2 cellular contexts compared by ENCODE assay signal in genomic region chr1:56627019-56627635, GRCh38.
TF ChIP-seq lines count a peak whose summit lies in the region.

No MANE protein-coding gene starts in this region.

TF ChIP-seq in SK-N-SH, 30 proteins besides CTCF, POLR2A, EP300 and RAD21 (continued from another document):
- TF ChIP-seq JUND (IDR thresholded peaks at IDR 0.05) (no peak), CHD2 (IDR thresholded peaks at IDR 0.05; ENCODE audit: low read length, partially characterized antibody) (no peak), EZH2phosphoT487 (IDR thresholded peaks at IDR 0.05; ENCODE audit: borderline replicate concordance, low read depth) (no peak), USF2 (IDR thresholded peaks at IDR 0.05; ENCODE audit: borderline replicate concordance, low read depth, low read length) (no peak), MXI1 (IDR thresholded peaks at IDR 0.05; ENCODE audit: low read depth, low read length) (no peak), MEF2A (IDR thresholded peaks at IDR 0.05; ENCODE audit: borderline replicate concordance, low read depth) (no peak), TEAD4 (IDR thresholded peaks at IDR 0.05; ENCODE audit: borderline replicate concordance, insufficient read depth) (no peak), SMC3 (IDR thresholded peaks at IDR 0.05; ENCODE audit: low read depth, low read length) (no peak), PBX3 (IDR thresholded peaks at IDR 0.05) (no peak), POLR2AphosphoS5 (IDR thresholded peaks at IDR 0.05; ENCODE audit: low read depth, low read length) (no peak), RXRA (IDR thresholded peaks at IDR 0.05; ENCODE audit: borderline replicate concordance, low read depth) (no peak), RFX5 (IDR thresholded peaks at IDR 0.05; ENCODE audit: low read length) (no peak), SIN3A (IDR thresholded peaks at IDR 0.05; ENCODE audit: borderline replicate concordance, low read depth, low read length) (no peak), NFIC (IDR thresholded peaks at IDR 0.05; ENCODE audit: borderline replicate concordance) (no peak)
- TF ChIP-seq, protein P1, sequence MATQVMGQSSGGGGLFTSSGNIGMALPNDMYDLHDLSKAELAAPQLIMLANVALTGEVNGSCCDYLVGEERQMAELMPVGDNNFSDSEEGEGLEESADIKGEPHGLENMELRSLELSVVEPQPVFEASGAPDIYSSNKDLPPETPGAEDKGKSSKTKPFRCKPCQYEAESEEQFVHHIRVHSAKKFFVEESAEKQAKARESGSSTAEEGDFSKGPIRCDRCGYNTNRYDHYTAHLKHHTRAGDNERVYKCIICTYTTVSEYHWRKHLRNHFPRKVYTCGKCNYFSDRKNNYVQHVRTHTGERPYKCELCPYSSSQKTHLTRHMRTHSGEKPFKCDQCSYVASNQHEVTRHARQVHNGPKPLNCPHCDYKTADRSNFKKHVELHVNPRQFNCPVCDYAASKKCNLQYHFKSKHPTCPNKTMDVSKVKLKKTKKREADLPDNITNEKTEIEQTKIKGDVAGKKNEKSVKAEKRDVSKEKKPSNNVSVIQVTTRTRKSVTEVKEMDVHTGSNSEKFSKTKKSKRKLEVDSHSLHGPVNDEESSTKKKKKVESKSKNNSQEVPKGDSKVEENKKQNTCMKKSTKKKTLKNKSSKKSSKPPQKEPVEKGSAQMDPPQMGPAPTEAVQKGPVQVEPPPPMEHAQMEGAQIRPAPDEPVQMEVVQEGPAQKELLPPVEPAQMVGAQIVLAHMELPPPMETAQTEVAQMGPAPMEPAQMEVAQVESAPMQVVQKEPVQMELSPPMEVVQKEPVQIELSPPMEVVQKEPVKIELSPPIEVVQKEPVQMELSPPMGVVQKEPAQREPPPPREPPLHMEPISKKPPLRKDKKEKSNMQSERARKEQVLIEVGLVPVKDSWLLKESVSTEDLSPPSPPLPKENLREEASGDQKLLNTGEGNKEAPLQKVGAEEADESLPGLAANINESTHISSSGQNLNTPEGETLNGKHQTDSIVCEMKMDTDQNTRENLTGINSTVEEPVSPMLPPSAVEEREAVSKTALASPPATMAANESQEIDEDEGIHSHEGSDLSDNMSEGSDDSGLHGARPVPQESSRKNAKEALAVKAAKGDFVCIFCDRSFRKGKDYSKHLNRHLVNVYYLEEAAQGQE (IDR thresholded peaks at IDR 0.05; ENCODE audit: low read depth, low read length) = no peak
- TF ChIP-seq, protein P2, sequence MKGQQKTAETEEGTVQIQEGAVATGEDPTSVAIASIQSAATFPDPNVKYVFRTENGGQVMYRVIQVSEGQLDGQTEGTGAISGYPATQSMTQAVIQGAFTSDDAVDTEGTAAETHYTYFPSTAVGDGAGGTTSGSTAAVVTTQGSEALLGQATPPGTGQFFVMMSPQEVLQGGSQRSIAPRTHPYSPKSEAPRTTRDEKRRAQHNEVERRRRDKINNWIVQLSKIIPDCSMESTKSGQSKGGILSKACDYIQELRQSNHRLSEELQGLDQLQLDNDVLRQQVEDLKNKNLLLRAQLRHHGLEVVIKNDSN (IDR thresholded peaks at IDR 0.05; ENCODE audit: borderline replicate concordance, low read depth) = no peak
- TF ChIP-seq, protein P3, sequence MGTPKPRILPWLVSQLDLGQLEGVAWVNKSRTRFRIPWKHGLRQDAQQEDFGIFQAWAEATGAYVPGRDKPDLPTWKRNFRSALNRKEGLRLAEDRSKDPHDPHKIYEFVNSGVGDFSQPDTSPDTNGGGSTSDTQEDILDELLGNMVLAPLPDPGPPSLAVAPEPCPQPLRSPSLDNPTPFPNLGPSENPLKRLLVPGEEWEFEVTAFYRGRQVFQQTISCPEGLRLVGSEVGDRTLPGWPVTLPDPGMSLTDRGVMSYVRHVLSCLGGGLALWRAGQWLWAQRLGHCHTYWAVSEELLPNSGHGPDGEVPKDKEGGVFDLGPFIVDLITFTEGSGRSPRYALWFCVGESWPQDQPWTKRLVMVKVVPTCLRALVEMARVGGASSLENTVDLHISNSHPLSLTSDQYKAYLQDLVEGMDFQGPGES (IDR thresholded peaks at IDR 0.05; ENCODE audit: low read depth, low read length) = no peak

TF ChIP-seq in SK-N-SH treated with all-trans-retinoic acid at 6 μM for 48 hours, 23 proteins besides CTCF, POLR2A, EP300 and RAD21 (continued from another document):
- TF ChIP-seq SNAI2 (CRISPR knock-in tag; IDR thresholded peaks at IDR 0.05) = no peak
